In genomic region chr7:104207731-104208420, GRCh38 we compare ENCODE assay signal across 1 cellular context.
TF ChIP-seq lines count a peak whose summit lies in the region.

ORC5 (minus strand) TSS chr7:104208013; CDS start chr7:104207904, 109 bp downstream.

TF ChIP-seq in HepG2, 621 proteins besides CTCF, POLR2A, EP300 and RAD21 (continued from another document and continues in another):
- TF ChIP-seq, protein P1, sequence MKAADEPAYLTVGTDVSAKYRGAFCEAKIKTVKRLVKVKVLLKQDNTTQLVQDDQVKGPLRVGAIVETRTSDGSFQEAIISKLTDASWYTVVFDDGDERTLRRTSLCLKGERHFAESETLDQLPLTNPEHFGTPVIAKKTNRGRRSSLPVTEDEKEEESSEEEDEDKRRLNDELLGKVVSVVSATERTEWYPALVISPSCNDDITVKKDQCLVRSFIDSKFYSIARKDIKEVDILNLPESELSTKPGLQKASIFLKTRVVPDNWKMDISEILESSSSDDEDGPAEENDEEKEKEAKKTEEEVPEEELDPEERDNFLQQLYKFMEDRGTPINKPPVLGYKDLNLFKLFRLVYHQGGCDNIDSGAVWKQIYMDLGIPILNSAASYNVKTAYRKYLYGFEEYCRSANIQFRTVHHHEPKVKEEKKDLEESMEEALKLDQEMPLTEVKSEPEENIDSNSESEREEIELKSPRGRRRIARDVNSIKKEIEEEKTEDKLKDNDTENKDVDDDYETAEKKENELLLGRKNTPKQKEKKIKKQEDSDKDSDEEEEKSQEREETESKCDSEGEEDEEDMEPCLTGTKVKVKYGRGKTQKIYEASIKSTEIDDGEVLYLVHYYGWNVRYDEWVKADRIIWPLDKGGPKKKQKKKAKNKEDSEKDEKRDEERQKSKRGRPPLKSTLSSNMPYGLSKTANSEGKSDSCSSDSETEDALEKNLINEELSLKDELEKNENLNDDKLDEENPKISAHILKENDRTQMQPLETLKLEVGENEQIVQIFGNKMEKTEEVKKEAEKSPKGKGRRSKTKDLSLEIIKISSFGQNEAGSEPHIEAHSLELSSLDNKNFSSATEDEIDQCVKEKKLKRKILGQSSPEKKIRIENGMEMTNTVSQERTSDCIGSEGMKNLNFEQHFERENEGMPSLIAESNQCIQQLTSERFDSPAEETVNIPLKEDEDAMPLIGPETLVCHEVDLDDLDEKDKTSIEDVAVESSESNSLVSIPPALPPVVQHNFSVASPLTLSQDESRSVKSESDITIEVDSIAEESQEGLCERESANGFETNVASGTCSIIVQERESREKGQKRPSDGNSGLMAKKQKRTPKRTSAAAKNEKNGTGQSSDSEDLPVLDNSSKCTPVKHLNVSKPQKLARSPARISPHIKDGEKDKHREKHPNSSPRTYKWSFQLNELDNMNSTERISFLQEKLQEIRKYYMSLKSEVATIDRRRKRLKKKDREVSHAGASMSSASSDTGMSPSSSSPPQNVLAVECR (CRISPR knock-in tag; IDR thresholded peaks at IDR 0.05; ENCODE audit: borderline replicate concordance): peak; percentile 96
- TF ChIP-seq LBX2 (CRISPR knock-in tag; IDR thresholded peaks at IDR 0.05; ENCODE audit: borderline replicate concordance): no peak
- TF ChIP-seq ZNF296 (CRISPR knock-in tag; conservative IDR thresholded peaks at IDR 0.05): no peak
- peak; percentile 81 for TF ChIP-seq ATF1 (CRISPR knock-in tag; IDR thresholded peaks at IDR 0.05)
- TF ChIP-seq SOX5 (CRISPR knock-in tag; IDR thresholded peaks at IDR 0.05; ENCODE audit: borderline replicate concordance): 0 out of 2 replicates have a peak, but pooled peaks have one; percentile 27
- no peak for TF ChIP-seq ZNF264 (CRISPR knock-in tag; IDR thresholded peaks at IDR 0.05)
- no peak for TF ChIP-seq KLF12 (CRISPR knock-in tag; IDR thresholded peaks at IDR 0.05; ENCODE audit: borderline replicate concordance)
- peak; percentile 92 for TF ChIP-seq TAF1 (CRISPR knock-in tag; IDR thresholded peaks at IDR 0.05)
- no peak for TF ChIP-seq POLR2AphosphoS2 (IDR thresholded peaks at IDR 0.05; ENCODE audit: low read depth, low read length)
- peak; percentile 73 for TF ChIP-seq TOPORS (CRISPR knock-in tag; IDR thresholded peaks at IDR 0.05)
- TF ChIP-seq MED1 (CRISPR knock-in tag; IDR thresholded peaks at IDR 0.05): peak; percentile 70
- no peak for TF ChIP-seq PAF1 (CRISPR knock-in tag; IDR thresholded peaks at IDR 0.05)
- TF ChIP-seq ZNF615 (CRISPR knock-in tag; IDR thresholded peaks at IDR 0.05; ENCODE audit: borderline replicate concordance): no peak; the same call in 1 of the 2 replicates
- peak; percentile 91; the same call in 1 of the 2 replicates for TF ChIP-seq ZNF580 (CRISPR knock-in tag; IDR thresholded peaks at IDR 0.05; ENCODE audit: borderline replicate concordance, low read depth)
- TF ChIP-seq ZNF782 (CRISPR knock-in tag; IDR thresholded peaks at IDR 0.05; ENCODE audit: borderline replicate concordance): peak; percentile 79; the same call in 1 of the 2 replicates
- no peak for TF ChIP-seq ZNF468 (CRISPR knock-in tag; IDR thresholded peaks at IDR 0.05)
- no peak for TF ChIP-seq ZHX1 (CRISPR knock-in tag; IDR thresholded peaks at IDR 0.05; ENCODE audit: low read depth)
- TF ChIP-seq ATF7-NPFF (CRISPR knock-in tag; IDR thresholded peaks at IDR 0.05; ENCODE audit: low read depth): peak; percentile 69
- TF ChIP-seq SRSF9 (IDR thresholded peaks at IDR 0.05; ENCODE audit: borderline replicate concordance, insufficient read depth, low read depth, low read length, poor library complexity, severe bottlenecking): no peak
- TF ChIP-seq ZNF737 (CRISPR knock-in tag; IDR thresholded peaks at IDR 0.05; ENCODE audit: borderline replicate concordance): no peak
- no peak for TF ChIP-seq ZNF674 (CRISPR knock-in tag; IDR thresholded peaks at IDR 0.05; ENCODE audit: low read depth)
- 0 out of 2 replicates have a peak, but pooled peaks have one; percentile 59 for TF ChIP-seq ZNF251 (CRISPR knock-in tag; IDR thresholded peaks at IDR 0.05)
- TF ChIP-seq BORCS8-MEF2B (CRISPR knock-in tag; IDR thresholded peaks at IDR 0.05): peak; percentile 58; the same call in 1 of the 2 replicates
- TF ChIP-seq TRIM24 (CRISPR knock-in tag; IDR thresholded peaks at IDR 0.05): no peak
- peak; percentile 57; the same call in 1 of the 2 replicates for TF ChIP-seq MTF1 (CRISPR knock-in tag; IDR thresholded peaks at IDR 0.05)
- TF ChIP-seq ZNF124 (CRISPR knock-in tag; IDR thresholded peaks at IDR 0.05): no peak
- TF ChIP-seq ATF3 (CRISPR knock-in tag; IDR thresholded peaks at IDR 0.05): 0 out of 2 replicates have a peak, but pooled peaks have one; percentile 13
- 0 out of 2 replicates have a peak, but pooled peaks have one; percentile 49 for TF ChIP-seq ZNF792 (CRISPR knock-in tag; IDR thresholded peaks at IDR 0.05)
- TF ChIP-seq ZMYM2 (CRISPR knock-in tag; IDR thresholded peaks at IDR 0.05): peak; percentile 91
- no peak for TF ChIP-seq ZNF362 (CRISPR knock-in tag; IDR thresholded peaks at IDR 0.05; ENCODE audit: borderline replicate concordance)
- no peak for TF ChIP-seq KAT2B (IDR thresholded peaks at IDR 0.05; ENCODE audit: borderline replicate concordance, low read depth, low read length)
- no peak for TF ChIP-seq ZNF569 (CRISPR knock-in tag; IDR thresholded peaks at IDR 0.05; ENCODE audit: borderline replicate concordance)
- 0 out of 2 replicates have a peak, but pooled peaks have one; percentile 10 for TF ChIP-seq ZNF446 (CRISPR knock-in tag; IDR thresholded peaks at IDR 0.05)
- TF ChIP-seq, protein P2, sequence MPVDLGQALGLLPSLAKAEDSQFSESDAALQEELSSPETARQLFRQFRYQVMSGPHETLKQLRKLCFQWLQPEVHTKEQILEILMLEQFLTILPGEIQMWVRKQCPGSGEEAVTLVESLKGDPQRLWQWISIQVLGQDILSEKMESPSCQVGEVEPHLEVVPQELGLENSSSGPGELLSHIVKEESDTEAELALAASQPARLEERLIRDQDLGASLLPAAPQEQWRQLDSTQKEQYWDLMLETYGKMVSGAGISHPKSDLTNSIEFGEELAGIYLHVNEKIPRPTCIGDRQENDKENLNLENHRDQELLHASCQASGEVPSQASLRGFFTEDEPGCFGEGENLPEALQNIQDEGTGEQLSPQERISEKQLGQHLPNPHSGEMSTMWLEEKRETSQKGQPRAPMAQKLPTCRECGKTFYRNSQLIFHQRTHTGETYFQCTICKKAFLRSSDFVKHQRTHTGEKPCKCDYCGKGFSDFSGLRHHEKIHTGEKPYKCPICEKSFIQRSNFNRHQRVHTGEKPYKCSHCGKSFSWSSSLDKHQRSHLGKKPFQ (CRISPR knock-in tag; IDR thresholded peaks at IDR 0.05; ENCODE audit: insufficient replicate concordance): no peak
- TF ChIP-seq HDAC1 (CRISPR knock-in tag; IDR thresholded peaks at IDR 0.05): peak; percentile 86
- TF ChIP-seq NFKB2 (CRISPR knock-in tag; IDR thresholded peaks at IDR 0.05; ENCODE audit: borderline replicate concordance): peak; percentile 71; the same call in 1 of the 2 replicates
- TF ChIP-seq ZSCAN31 (CRISPR knock-in tag; IDR thresholded peaks at IDR 0.05; ENCODE audit: low read depth): peak; percentile 63; the same call in 1 of the 2 replicates
- peak; percentile 36 for TF ChIP-seq ZNF879 (CRISPR knock-in tag; IDR thresholded peaks at IDR 0.05)
- no peak for TF ChIP-seq RXRB (CRISPR knock-in tag; IDR thresholded peaks at IDR 0.05; ENCODE audit: borderline replicate concordance)
- no peak for TF ChIP-seq ZNF780A (CRISPR knock-in tag; IDR thresholded peaks at IDR 0.05)
- peak; percentile 96 for TF ChIP-seq GABPB1 (CRISPR knock-in tag; IDR thresholded peaks at IDR 0.05)
- no peak for TF ChIP-seq AFF4 (CRISPR knock-in tag; IDR thresholded peaks at IDR 0.05)
